Comparison of ENCODE assay signal across 8 cellular contexts in the genomic region with DNA sequence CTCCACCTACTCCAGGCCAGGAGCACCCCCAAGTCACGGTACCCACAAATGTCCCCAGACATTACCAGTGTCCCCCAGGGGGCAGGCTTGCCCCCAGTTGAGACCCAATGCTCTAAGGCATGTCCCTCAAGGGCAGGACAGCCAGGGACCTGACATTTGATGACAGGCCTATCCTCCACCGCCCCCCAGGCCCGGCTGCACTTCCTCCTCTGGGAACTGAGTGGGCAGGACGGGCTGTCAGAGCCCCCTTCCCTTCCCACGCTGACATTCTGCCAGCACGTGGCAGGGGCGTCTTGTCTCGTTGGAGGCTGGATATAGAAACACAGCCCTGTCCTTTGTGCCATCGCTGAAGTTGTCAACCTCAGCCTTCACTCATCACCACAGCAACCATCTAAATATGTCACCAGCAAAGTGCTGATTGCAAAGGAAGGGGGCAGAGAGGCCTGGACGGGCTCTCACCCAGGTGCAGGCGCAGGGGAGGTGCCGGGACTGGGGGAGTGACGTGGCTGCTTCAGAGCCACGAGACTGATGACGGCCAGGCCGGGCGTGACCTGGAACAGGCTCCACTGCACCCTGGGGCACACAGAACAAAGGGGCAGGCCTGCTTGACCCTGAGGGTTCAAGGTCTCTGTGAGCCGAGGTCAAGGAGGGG. TPM values are rescaled to one million over a fixed set of nuclear protein-coding genes. Genes with fewer than 3 reads are reported as not detected.
DNase-seq lines count a peak whose midpoint lies in the region; ATAC-seq and TF ChIP-seq lines count a peak whose summit lies in the region.
"Had no signal": no experiment of that assay in that cellular context is flagged by ENCODE, and none has a peak within 500 bp of the region (broad histone marks: within the 10 kb centered on the region; RNA-seq: fewer than 3 reads in every experiment).

No MANE protein-coding gene starts in this region.

- H3K36me3 Mint-ChIP-seq in stimulated activated naive B cell treated with anti-CD40 and anti-IgM and Interleukin-4, amounts not matched to agents 10 μg/mL and 1 μg/mL and 100 μg/mL, for 72 hours = peaks cover 18 to 31% of the 10 kb centered on the region in 2 donors

- H3K4me1 ChIP-seq in esophagus squamous epithelium = no peaks in the 10 kb centered on the region
- H3K4me1 ChIP-seq: adrenal gland had no signal

- TF ChIP-seq CTCF in esophagus squamous epithelium (IDR thresholded peaks at IDR 0.05) = peak in 1 of 6 experiments; percentile 18

- WGBS in esophagus squamous epithelium, 2 donors = 100% methylated on average over 2 of the region's 18 CpGs; no CpG with 5 or more reads in 1 of the 2 donors

- peak in 1 of 4 donors; percentile 19 for TF ChIP-seq POLR2A in esophagus squamous epithelium (IDR thresholded peaks at IDR 0.05)

- peak overlapping the region; percentile 50 to 64 for H3K4me3 Mint-ChIP-seq in stimulated activated naive B cell treated with anti-CD40 and anti-IgM and Interleukin-4, amounts not matched to agents 10 μg/mL and 1 μg/mL and 100 μg/mL, for 72 hours

- peak overlapping the region; percentile 97 for H3K27ac Mint-ChIP-seq in stimulated activated naive B cell treated with anti-CD40 and anti-IgM and Interleukin-4, amounts not matched to agents 10 μg/mL and 1 μg/mL and 100 μg/mL, for 72 hours

- no peaks in the 10 kb centered on the region for H3K27me3 ChIP-seq in esophagus squamous epithelium
- H3K27me3 ChIP-seq: adrenal gland had no signal

- ATAC-seq in GM19328 (IDR thresholded peaks at IDR 0.05; ENCODE audit: unreplicated experiment) = peak; percentile 61
- peak; percentile 84 for ATAC-seq in HG03280 (IDR thresholded peaks at IDR 0.05; ENCODE audit: unreplicated experiment)
- ATAC-seq in stimulated activated naive B cell treated with anti-CD40 and anti-IgM and Interleukin-4, amounts not matched to agents 10 μg/mL and 1 μg/mL and 100 μg/mL, for 72 hours (replicated peaks) = peak; percentile 95
- ATAC-seq in GM19023 (IDR thresholded peaks at IDR 0.05; ENCODE audit: unreplicated experiment) = no peak

- DNase-seq in esophagus squamous epithelium (lab: John Stamatoyannopoulos, UW) (no peak), SIG-M5 (lab: John Stamatoyannopoulos, UW) (no peak), iPS-NIHi7 (ENCODE audit: extremely low spot score) (no peak)
- DNase-seq in stimulated activated naive B cell treated with anti-CD40 and anti-IgM and Interleukin-4, amounts not matched to agents 10 μg/mL and 1 μg/mL and 100 μg/mL, for 72 hours = peak; percentile 78

- H3K9me3 ChIP-seq in esophagus squamous epithelium = peaks cover 0 to 7% (median 0%) of the 10 kb centered on the region in 3 donors
- H3K9me3 ChIP-seq: adrenal gland had no signal

- H3K36me3 ChIP-seq in esophagus squamous epithelium = no peaks in the 10 kb centered on the region
- H3K36me3 ChIP-seq: adrenal gland had no signal

- no peaks in the 10 kb centered on the region for H3K27me3 Mint-ChIP-seq in stimulated activated naive B cell treated with anti-CD40 and anti-IgM and Interleukin-4, amounts not matched to agents 10 μg/mL and 1 μg/mL and 100 μg/mL, for 72 hours

- H3K4me3 ChIP-seq in esophagus squamous epithelium = no peak overlapping the region
- H3K4me3 ChIP-seq: adrenal gland had no signal

- intact Hi-C loops in esophagus squamous epithelium (cut with DNase I) = no loop called here

- peaks cover 0 to 2% of the 10 kb centered on the region in 2 donors for H3K9me3 Mint-ChIP-seq in stimulated activated naive B cell treated with anti-CD40 and anti-IgM and Interleukin-4, amounts not matched to agents 10 μg/mL and 1 μg/mL and 100 μg/mL, for 72 hours

- peaks cover 36 to 49% of the 10 kb centered on the region in 2 donors for H3K4me1 Mint-ChIP-seq in stimulated activated naive B cell treated with anti-CD40 and anti-IgM and Interleukin-4, amounts not matched to agents 10 μg/mL and 1 μg/mL and 100 μg/mL, for 72 hours

- peak overlapping the region in 3 of 4 donors; percentile 29 to 72 (median 57) for H3K27ac ChIP-seq in esophagus squamous epithelium

RNA-seq across cellular contexts. Expression of gene GNG7, which starts 38.4 kb away (rescaled TPM):
- 1 to 10 TPM in 3 of 4 donors, under 1 TPM in 1; 0.57 to 3.8 (median 1.6) TPM for total RNA-seq in esophagus squamous epithelium

RNA-seq across cellular contexts. Expression of gene DIRAS1, which starts 57.1 kb away (rescaled TPM):
- 1 to 10 TPM in 2 of 4 donors, under 1 TPM in 2; 0.61 to 2.2 (median 1.4) TPM for total RNA-seq in esophagus squamous epithelium
